1 cellular context compared by ENCODE assay signal in the genomic region with DNA sequence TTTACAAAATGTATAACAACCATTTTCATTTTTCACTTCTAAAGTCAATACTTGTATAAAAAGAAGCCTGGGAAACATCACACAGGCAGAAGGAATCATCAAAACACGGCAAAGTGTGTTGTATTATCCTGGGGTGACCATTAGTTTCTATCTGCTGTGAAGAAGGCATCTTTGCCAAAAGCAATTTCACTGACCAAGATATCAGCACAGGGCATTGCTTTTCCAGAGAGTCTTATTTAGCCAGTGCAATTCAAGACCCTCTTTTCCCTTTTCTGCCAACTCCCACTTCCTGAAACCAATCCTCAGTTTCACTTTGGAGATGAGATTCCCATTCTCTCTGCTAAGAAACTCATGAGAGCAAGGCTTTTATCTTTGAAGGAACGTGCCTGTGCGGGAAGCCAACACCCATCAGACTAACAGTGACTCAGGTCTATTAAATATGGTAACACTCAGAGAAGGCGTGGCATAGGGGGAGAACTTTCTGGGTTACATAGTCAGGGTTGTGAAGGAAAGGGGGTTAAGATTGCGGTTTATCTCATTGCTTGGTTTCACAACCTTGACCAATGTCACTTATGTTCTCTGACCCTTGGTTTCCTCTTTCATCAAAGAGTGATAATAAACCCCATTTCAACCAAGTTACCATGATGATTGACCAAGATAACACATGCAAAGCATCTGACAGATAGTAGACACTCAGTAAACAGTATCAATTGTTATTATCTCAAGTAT.
TF ChIP-seq lines count a peak whose summit lies in the region.

No MANE protein-coding gene starts in this region.

TF ChIP-seq in K562, 482 proteins besides CTCF, POLR2A, EP300 and RAD21 (continued from another document and continues in another):
- TF ChIP-seq, protein P1, sequence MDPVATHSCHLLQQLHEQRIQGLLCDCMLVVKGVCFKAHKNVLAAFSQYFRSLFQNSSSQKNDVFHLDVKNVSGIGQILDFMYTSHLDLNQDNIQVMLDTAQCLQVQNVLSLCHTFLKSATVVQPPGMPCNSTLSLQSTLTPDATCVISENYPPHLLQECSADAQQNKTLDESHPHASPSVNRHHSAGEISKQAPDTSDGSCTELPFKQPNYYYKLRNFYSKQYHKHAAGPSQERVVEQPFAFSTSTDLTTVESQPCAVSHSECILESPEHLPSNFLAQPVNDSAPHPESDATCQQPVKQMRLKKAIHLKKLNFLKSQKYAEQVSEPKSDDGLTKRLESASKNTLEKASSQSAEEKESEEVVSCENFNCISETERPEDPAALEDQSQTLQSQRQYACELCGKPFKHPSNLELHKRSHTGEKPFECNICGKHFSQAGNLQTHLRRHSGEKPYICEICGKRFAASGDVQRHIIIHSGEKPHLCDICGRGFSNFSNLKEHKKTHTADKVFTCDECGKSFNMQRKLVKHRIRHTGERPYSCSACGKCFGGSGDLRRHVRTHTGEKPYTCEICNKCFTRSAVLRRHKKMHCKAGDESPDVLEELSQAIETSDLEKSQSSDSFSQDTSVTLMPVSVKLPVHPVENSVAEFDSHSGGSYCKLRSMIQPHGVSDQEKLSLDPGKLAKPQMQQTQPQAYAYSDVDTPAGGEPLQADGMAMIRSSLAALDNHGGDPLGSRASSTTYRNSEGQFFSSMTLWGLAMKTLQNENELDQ (CRISPR knock-in tag; IDR thresholded peaks at IDR 0.05; ENCODE audit: borderline replicate concordance) = no peak
- TF ChIP-seq, protein P2, sequence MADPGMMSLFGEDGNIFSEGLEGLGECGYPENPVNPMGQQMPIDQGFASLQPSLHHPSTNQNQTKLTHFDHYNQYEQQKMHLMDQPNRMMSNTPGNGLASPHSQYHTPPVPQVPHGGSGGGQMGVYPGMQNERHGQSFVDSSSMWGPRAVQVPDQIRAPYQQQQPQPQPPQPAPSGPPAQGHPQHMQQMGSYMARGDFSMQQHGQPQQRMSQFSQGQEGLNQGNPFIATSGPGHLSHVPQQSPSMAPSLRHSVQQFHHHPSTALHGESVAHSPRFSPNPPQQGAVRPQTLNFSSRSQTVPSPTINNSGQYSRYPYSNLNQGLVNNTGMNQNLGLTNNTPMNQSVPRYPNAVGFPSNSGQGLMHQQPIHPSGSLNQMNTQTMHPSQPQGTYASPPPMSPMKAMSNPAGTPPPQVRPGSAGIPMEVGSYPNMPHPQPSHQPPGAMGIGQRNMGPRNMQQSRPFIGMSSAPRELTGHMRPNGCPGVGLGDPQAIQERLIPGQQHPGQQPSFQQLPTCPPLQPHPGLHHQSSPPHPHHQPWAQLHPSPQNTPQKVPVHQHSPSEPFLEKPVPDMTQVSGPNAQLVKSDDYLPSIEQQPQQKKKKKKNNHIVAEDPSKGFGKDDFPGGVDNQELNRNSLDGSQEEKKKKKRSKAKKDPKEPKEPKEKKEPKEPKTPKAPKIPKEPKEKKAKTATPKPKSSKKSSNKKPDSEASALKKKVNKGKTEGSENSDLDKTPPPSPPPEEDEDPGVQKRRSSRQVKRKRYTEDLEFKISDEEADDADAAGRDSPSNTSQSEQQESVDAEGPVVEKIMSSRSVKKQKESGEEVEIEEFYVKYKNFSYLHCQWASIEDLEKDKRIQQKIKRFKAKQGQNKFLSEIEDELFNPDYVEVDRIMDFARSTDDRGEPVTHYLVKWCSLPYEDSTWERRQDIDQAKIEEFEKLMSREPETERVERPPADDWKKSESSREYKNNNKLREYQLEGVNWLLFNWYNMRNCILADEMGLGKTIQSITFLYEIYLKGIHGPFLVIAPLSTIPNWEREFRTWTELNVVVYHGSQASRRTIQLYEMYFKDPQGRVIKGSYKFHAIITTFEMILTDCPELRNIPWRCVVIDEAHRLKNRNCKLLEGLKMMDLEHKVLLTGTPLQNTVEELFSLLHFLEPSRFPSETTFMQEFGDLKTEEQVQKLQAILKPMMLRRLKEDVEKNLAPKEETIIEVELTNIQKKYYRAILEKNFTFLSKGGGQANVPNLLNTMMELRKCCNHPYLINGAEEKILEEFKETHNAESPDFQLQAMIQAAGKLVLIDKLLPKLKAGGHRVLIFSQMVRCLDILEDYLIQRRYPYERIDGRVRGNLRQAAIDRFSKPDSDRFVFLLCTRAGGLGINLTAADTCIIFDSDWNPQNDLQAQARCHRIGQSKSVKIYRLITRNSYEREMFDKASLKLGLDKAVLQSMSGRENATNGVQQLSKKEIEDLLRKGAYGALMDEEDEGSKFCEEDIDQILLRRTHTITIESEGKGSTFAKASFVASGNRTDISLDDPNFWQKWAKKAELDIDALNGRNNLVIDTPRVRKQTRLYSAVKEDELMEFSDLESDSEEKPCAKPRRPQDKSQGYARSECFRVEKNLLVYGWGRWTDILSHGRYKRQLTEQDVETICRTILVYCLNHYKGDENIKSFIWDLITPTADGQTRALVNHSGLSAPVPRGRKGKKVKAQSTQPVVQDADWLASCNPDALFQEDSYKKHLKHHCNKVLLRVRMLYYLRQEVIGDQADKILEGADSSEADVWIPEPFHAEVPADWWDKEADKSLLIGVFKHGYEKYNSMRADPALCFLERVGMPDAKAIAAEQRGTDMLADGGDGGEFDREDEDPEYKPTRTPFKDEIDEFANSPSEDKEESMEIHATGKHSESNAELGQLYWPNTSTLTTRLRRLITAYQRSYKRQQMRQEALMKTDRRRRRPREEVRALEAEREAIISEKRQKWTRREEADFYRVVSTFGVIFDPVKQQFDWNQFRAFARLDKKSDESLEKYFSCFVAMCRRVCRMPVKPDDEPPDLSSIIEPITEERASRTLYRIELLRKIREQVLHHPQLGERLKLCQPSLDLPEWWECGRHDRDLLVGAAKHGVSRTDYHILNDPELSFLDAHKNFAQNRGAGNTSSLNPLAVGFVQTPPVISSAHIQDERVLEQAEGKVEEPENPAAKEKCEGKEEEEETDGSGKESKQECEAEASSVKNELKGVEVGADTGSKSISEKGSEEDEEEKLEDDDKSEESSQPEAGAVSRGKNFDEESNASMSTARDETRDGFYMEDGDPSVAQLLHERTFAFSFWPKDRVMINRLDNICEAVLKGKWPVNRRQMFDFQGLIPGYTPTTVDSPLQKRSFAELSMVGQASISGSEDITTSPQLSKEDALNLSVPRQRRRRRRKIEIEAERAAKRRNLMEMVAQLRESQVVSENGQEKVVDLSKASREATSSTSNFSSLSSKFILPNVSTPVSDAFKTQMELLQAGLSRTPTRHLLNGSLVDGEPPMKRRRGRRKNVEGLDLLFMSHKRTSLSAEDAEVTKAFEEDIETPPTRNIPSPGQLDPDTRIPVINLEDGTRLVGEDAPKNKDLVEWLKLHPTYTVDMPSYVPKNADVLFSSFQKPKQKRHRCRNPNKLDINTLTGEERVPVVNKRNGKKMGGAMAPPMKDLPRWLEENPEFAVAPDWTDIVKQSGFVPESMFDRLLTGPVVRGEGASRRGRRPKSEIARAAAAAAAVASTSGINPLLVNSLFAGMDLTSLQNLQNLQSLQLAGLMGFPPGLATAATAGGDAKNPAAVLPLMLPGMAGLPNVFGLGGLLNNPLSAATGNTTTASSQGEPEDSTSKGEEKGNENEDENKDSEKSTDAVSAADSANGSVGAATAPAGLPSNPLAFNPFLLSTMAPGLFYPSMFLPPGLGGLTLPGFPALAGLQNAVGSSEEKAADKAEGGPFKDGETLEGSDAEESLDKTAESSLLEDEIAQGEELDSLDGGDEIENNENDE (IDR thresholded peaks at IDR 0.05; ENCODE audit: low read depth, low read length) = no peak
- TF ChIP-seq SMARCE1 (IDR thresholded peaks at IDR 0.05) (peak; percentile 63), ZNF24 (IDR thresholded peaks at IDR 0.05) (no peak), RB1 (IDR thresholded peaks at IDR 0.05; ENCODE audit: low read depth) (no peak), BRCA1 (IDR thresholded peaks at IDR 0.05) (no peak), BRCA1 (CRISPR knock-in tag; IDR thresholded peaks at IDR 0.05) (no peak), ZNF79 (CRISPR knock-in tag; IDR thresholded peaks at IDR 0.05; ENCODE audit: low read depth) (no peak), POLR2B (IDR thresholded peaks at IDR 0.05; ENCODE audit: low read depth, partially characterized antibody) (no peak), PML (IDR thresholded peaks at IDR 0.05; ENCODE audit: low read length) (peak; percentile 76), ZNF217 (CRISPR knock-in tag; IDR thresholded peaks at IDR 0.05) (no peak), HDAC3 (IDR thresholded peaks at IDR 0.05; ENCODE audit: borderline replicate concordance, partially characterized antibody) (no peak), POLR3A (IDR thresholded peaks at IDR 0.05; ENCODE audit: borderline replicate concordance, extremely low read depth, insufficient read depth, insufficient read length) (no peak), ZNF121 (CRISPR knock-in tag; conservative IDR thresholded peaks at IDR 0.05) (no peak), TAL1 (IDR thresholded peaks at IDR 0.05) (peak; percentile 71), STAT5B (CRISPR knock-in tag; IDR thresholded peaks at IDR 0.05) (no peak), ZNF766 (CRISPR knock-in tag; conservative IDR thresholded peaks at IDR 0.05) (peak; percentile 94), MCM5 (IDR thresholded peaks at IDR 0.05; ENCODE audit: low read depth) (no peak), ZC3H11A (IDR thresholded peaks at IDR 0.05; ENCODE audit: low read depth, low read length) (no peak), CREB1 (IDR thresholded peaks at IDR 0.05) (no peak), CREB1 (CRISPR knock-in tag; IDR thresholded peaks at IDR 0.05) (no peak), NFYB (IDR thresholded peaks at IDR 0.05; ENCODE audit: extremely low read depth, insufficient read length) (no peak), DIDO1 (tag; IDR thresholded peaks at IDR 0.05; ENCODE audit: low read depth) (peak; percentile 56; the same call in 1 of the 2 replicates), SMAD1 (IDR thresholded peaks at IDR 0.05; ENCODE audit: low read depth, low read length, partially characterized antibody) (no peak), SMARCB1 (IDR thresholded peaks at IDR 0.05; ENCODE audit: insufficient read length, low read depth) (no peak), TEAD2 (tag; IDR thresholded peaks at IDR 0.05) (no peak), TRIM24 (IDR thresholded peaks at IDR 0.05) (peak; percentile 72 to 78), CHCHD3 (CRISPR knock-in tag; IDR thresholded peaks at IDR 0.05) (no peak), BMI1 (IDR thresholded peaks at IDR 0.05; ENCODE audit: low read length) (no peak), CBFA2T2 (conservative IDR thresholded peaks at IDR 0.05) (peak; percentile 79), ZNF311 (CRISPR knock-in tag; IDR thresholded peaks at IDR 0.05) (no peak), SLC30A9 (CRISPR knock-in tag; IDR thresholded peaks at IDR 0.05) (no peak)
- TF ChIP-seq, protein P3, sequence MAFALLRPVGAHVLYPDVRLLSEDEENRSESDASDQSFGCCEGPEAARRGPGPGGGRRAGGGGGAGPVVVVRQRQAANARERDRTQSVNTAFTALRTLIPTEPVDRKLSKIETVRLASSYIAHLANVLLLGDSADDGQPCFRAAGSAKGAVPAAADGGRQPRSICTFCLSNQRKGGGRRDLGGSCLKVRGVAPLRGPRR (CRISPR knock-in tag; IDR thresholded peaks at IDR 0.05) = no peak
- TF ChIP-seq, protein P4, sequence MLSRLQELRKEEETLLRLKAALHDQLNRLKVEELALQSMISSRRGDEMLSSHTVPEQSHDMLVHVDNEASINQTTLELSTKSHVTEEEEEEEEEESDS (CRISPR knock-in tag; IDR thresholded peaks at IDR 0.05) = no peak
- TF ChIP-seq, protein P5, sequence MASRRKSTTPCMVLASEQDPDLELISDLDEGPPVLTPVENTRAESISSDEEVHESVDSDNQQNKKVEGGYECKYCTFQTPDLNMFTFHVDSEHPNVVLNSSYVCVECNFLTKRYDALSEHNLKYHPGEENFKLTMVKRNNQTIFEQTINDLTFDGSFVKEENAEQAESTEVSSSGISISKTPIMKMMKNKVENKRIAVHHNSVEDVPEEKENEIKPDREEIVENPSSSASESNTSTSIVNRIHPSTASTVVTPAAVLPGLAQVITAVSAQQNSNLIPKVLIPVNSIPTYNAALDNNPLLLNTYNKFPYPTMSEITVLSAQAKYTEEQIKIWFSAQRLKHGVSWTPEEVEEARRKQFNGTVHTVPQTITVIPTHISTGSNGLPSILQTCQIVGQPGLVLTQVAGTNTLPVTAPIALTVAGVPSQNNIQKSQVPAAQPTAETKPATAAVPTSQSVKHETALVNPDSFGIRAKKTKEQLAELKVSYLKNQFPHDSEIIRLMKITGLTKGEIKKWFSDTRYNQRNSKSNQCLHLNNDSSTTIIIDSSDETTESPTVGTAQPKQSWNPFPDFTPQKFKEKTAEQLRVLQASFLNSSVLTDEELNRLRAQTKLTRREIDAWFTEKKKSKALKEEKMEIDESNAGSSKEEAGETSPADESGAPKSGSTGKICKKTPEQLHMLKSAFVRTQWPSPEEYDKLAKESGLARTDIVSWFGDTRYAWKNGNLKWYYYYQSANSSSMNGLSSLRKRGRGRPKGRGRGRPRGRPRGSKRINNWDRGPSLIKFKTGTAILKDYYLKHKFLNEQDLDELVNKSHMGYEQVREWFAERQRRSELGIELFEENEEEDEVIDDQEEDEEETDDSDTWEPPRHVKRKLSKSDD (conservative IDR thresholded peaks at IDR 0.05; ENCODE audit: low read length) = no peak
- TF ChIP-seq, protein P6, sequence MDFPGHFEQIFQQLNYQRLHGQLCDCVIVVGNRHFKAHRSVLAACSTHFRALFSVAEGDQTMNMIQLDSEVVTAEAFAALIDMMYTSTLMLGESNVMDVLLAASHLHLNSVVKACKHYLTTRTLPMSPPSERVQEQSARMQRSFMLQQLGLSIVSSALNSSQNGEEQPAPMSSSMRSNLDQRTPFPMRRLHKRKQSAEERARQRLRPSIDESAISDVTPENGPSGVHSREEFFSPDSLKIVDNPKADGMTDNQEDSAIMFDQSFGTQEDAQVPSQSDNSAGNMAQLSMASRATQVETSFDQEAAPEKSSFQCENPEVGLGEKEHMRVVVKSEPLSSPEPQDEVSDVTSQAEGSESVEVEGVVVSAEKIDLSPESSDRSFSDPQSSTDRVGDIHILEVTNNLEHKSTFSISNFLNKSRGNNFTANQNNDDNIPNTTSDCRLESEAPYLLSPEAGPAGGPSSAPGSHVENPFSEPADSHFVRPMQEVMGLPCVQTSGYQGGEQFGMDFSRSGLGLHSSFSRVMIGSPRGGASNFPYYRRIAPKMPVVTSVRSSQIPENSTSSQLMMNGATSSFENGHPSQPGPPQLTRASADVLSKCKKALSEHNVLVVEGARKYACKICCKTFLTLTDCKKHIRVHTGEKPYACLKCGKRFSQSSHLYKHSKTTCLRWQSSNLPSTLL (IDR thresholded peaks at IDR 0.05) = no peak
- TF ChIP-seq, protein P7, sequence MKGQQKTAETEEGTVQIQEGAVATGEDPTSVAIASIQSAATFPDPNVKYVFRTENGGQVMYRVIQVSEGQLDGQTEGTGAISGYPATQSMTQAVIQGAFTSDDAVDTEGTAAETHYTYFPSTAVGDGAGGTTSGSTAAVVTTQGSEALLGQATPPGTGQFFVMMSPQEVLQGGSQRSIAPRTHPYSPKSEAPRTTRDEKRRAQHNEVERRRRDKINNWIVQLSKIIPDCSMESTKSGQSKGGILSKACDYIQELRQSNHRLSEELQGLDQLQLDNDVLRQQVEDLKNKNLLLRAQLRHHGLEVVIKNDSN (CRISPR knock-in tag; IDR thresholded peaks at IDR 0.05) = no peak
- TF ChIP-seq, protein P8, sequence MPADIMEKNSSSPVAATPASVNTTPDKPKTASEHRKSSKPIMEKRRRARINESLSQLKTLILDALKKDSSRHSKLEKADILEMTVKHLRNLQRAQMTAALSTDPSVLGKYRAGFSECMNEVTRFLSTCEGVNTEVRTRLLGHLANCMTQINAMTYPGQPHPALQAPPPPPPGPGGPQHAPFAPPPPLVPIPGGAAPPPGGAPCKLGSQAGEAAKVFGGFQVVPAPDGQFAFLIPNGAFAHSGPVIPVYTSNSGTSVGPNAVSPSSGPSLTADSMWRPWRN (IDR thresholded peaks at IDR 0.05; ENCODE audit: low read depth) = peak; percentile 87
